Comparison of ENCODE assay signal across 18 cellular contexts in genomic region chr10:391849-392704, GRCh38.
"Had no signal": no experiment of that assay in that cellular context is flagged by ENCODE, and none has a peak within 500 bp of the region (broad histone marks: within the 10 kb centered on the region; RNA-seq: fewer than 3 reads in every experiment).

No MANE protein-coding gene starts in this region.

- H3K36me3 ChIP-seq: breast epithelium had no signal

- H3K27me3 ChIP-seq: breast epithelium, gastroesophageal sphincter, pancreas, vagina had no signal

- H3K27ac Mint-ChIP-seq: activated CD8-positive, alpha-beta memory T cell treated with anti-CD3 and anti-CD28 coated beads, Interleukin-2, amount 10 ng/mL, durations not matched to agents 7 days and 5 days; activated naive CD8-positive, alpha-beta T cell treated with anti-CD3 and anti-CD28 coated beads for 36 hours; stimulated activated naive CD8-positive, alpha-beta T cell treated with anti-CD3 and anti-CD28 coated beads, Interleukin-15, amount 100 ng/mL, for 72 hours; T-helper 2 cell treated with Interferon-gamma antibody and Interleukin-4, amounts not matched to agents 5 μg/mL and 100 μg/mL, for 36 hours had no signal

- H3K36me3 Mint-ChIP-seq: activated CD8-positive, alpha-beta memory T cell treated with anti-CD3 and anti-CD28 coated beads, Interleukin-2, amount 10 ng/mL, durations not matched to agents 7 days and 5 days; activated naive CD8-positive, alpha-beta T cell treated with anti-CD3 and anti-CD28 coated beads for 36 hours had no signal

- DNase-seq: activated CD4-positive, alpha-beta T cell treated with anti-CD3 and anti-CD28 coated beads, Interleukin-2, amount 50 U/mL, for 4 hours; activated CD4-positive, CD25-positive, alpha-beta regulatory T cell treated with anti-CD3 and anti-CD28 coated beads, Interleukin-2, amount 50 U/mL, for 72 hours; activated CD8-positive, alpha-beta memory T cell treated with anti-CD3 and anti-CD28 coated beads, Interleukin-2, amount 10 ng/mL, durations not matched to agents 7 days and 5 days; activated gamma-delta T cell; activated naive CD8-positive, alpha-beta T cell treated with anti-CD3 and anti-CD28 coated beads for 36 hours; activated T-cell treated with anti-CD3 and anti-CD28 coated beads, Interleukin-2, amount 50 U/mL, for 48 hours; effector CD4-positive, alpha-beta T cell; pancreas; retina; stimulated activated CD4-positive, alpha-beta T cell treated with anti-CD3 and anti-CD28 coated beads, Interleukin-15, amount 100 ng/mL, for 24 hours; stimulated activated CD4-positive, alpha-beta T cell treated with anti-CD3 and anti-CD28 coated beads, Interleukin-4, amount 100 ng/mL, for 24 hours; stimulated activated naive CD8-positive, alpha-beta T cell treated with anti-CD3 and anti-CD28 coated beads, Interleukin-15, amount 100 ng/mL, for 72 hours had no signal

- H3K27me3 Mint-ChIP-seq: activated CD8-positive, alpha-beta memory T cell treated with anti-CD3 and anti-CD28 coated beads, Interleukin-2, amount 10 ng/mL, durations not matched to agents 7 days and 5 days; activated naive CD8-positive, alpha-beta T cell treated with anti-CD3 and anti-CD28 coated beads for 36 hours; stimulated activated naive CD8-positive, alpha-beta T cell treated with anti-CD3 and anti-CD28 coated beads, Interleukin-15, amount 100 ng/mL, for 72 hours had no signal

- H3K9me3 ChIP-seq: breast epithelium, gastroesophageal sphincter, pancreas, thoracic aorta, vagina had no signal

- H3K4me1 Mint-ChIP-seq: activated naive CD8-positive, alpha-beta T cell treated with anti-CD3 and anti-CD28 coated beads for 36 hours had no signal

- H3K4me3 Mint-ChIP-seq: activated CD8-positive, alpha-beta memory T cell treated with anti-CD3 and anti-CD28 coated beads, Interleukin-2, amount 10 ng/mL, durations not matched to agents 7 days and 5 days; activated naive CD8-positive, alpha-beta T cell treated with anti-CD3 and anti-CD28 coated beads for 36 hours; stimulated activated naive CD8-positive, alpha-beta T cell treated with anti-CD3 and anti-CD28 coated beads, Interleukin-15, amount 100 ng/mL, for 72 hours; T-helper 2 cell treated with Interferon-gamma antibody and Interleukin-4, amounts not matched to agents 5 μg/mL and 100 μg/mL, for 36 hours had no signal

- H3K9me3 Mint-ChIP-seq: activated naive CD8-positive, alpha-beta T cell treated with anti-CD3 and anti-CD28 coated beads for 36 hours; stimulated activated naive CD8-positive, alpha-beta T cell treated with anti-CD3 and anti-CD28 coated beads, Interleukin-15, amount 100 ng/mL, for 72 hours; T-helper 2 cell treated with Interferon-gamma antibody and Interleukin-4, amounts not matched to agents 5 μg/mL and 100 μg/mL, for 36 hours had no signal

- H3K4me1 ChIP-seq: breast epithelium, pancreas had no signal

- ATAC-seq: activated CD8-positive, alpha-beta memory T cell treated with anti-CD3 and anti-CD28 coated beads, Interleukin-2, amount 10 ng/mL, durations not matched to agents 7 days and 5 days; gastroesophageal sphincter had no signal

- H3K4me3 ChIP-seq: breast epithelium, gastroesophageal sphincter, pancreas, thoracic aorta, vagina had no signal

- H3K27ac ChIP-seq: breast epithelium, epithelial cell of prostate, gastroesophageal sphincter, pancreas, thoracic aorta, vagina had no signal
